Comparison of ENCODE assay signal across 1 cellular context in genomic region chr1:41622402-41622801, GRCh38.
TF ChIP-seq lines count a peak whose summit lies in the region.

No MANE protein-coding gene starts in this region.

TF ChIP-seq in SK-N-SH, 30 proteins besides CTCF, POLR2A, EP300 and RAD21 (continued from another document):
- no peak for TF ChIP-seq FOSL2 (IDR thresholded peaks at IDR 0.05; ENCODE audit: borderline replicate concordance, low read depth)
TF ChIP-seq in SK-N-SH: peak in this region for 0.
